Comparison of ENCODE assay signal across 1 cellular context in genomic region chr1:59346429-59346828, GRCh38.
TF ChIP-seq lines count a peak whose summit lies in the region.

No MANE protein-coding gene starts in this region.

TF ChIP-seq in HepG2, 621 proteins besides CTCF, POLR2A, EP300 and RAD21 (continued from another document and continues in another):
- TF ChIP-seq CHCHD3 (CRISPR knock-in tag; IDR thresholded peaks at IDR 0.05): no peak
- no peak for TF ChIP-seq GTF3A (CRISPR knock-in tag; conservative IDR thresholded peaks at IDR 0.05)
- no peak for TF ChIP-seq KDM5B (CRISPR knock-in tag; IDR thresholded peaks at IDR 0.05; ENCODE audit: borderline replicate concordance)
- TF ChIP-seq ZNF292 (CRISPR knock-in tag; IDR thresholded peaks at IDR 0.05; ENCODE audit: borderline replicate concordance, low read depth): no peak
- TF ChIP-seq ZIK1 (CRISPR knock-in tag; IDR thresholded peaks at IDR 0.05; ENCODE audit: borderline replicate concordance, low read depth): no peak
- no peak for TF ChIP-seq ZC3H4 (CRISPR knock-in tag; IDR thresholded peaks at IDR 0.05; ENCODE audit: borderline replicate concordance)
- TF ChIP-seq SRSF9 (IDR thresholded peaks at IDR 0.05; ENCODE audit: borderline replicate concordance, insufficient read depth, low read depth, low read length, poor library complexity, severe bottlenecking): no peak
- no peak for TF ChIP-seq HNRNPK (IDR thresholded peaks at IDR 0.05; ENCODE audit: low read depth, low read length, poor library complexity, severe bottlenecking)
- no peak for TF ChIP-seq ZNF512 (CRISPR knock-in tag; IDR thresholded peaks at IDR 0.05)
- no peak for TF ChIP-seq ZNF720 (CRISPR knock-in tag; IDR thresholded peaks at IDR 0.05)
- no peak for TF ChIP-seq ZBTB33 (CRISPR knock-in tag; IDR thresholded peaks at IDR 0.05)
- no peak for TF ChIP-seq CENPX (CRISPR knock-in tag; IDR thresholded peaks at IDR 0.05)
- TF ChIP-seq ZNF549 (CRISPR knock-in tag; IDR thresholded peaks at IDR 0.05): no peak
- no peak for TF ChIP-seq PHF21A (CRISPR knock-in tag; IDR thresholded peaks at IDR 0.05)
- TF ChIP-seq ZNF704 (CRISPR knock-in tag; IDR thresholded peaks at IDR 0.05; ENCODE audit: borderline replicate concordance): no peak
- no peak for TF ChIP-seq ZNF792 (CRISPR knock-in tag; IDR thresholded peaks at IDR 0.05)
- no peak for TF ChIP-seq ATF1 (CRISPR knock-in tag; IDR thresholded peaks at IDR 0.05)
- no peak for TF ChIP-seq ZNF121 (CRISPR knock-in tag; IDR thresholded peaks at IDR 0.05)
- TF ChIP-seq CCDC6 (CRISPR knock-in tag; IDR thresholded peaks at IDR 0.05): no peak
- TF ChIP-seq KAT7 (CRISPR knock-in tag; IDR thresholded peaks at IDR 0.05; ENCODE audit: borderline replicate concordance): no peak
- peak; percentile 65 for TF ChIP-seq RARA (CRISPR knock-in tag; IDR thresholded peaks at IDR 0.05)
- no peak for TF ChIP-seq PHF5A (CRISPR knock-in tag; IDR thresholded peaks at IDR 0.05; ENCODE audit: low read depth, unreplicated experiment)
- no peak for TF ChIP-seq DRAP1 (CRISPR knock-in tag; IDR thresholded peaks at IDR 0.05)
- TF ChIP-seq ZNF350 (CRISPR knock-in tag; IDR thresholded peaks at IDR 0.05; ENCODE audit: borderline replicate concordance, low read depth): no peak
- no peak for TF ChIP-seq MYPOP (CRISPR knock-in tag; IDR thresholded peaks at IDR 0.05)
- no peak for TF ChIP-seq MBNL3 (CRISPR knock-in tag; conservative IDR thresholded peaks at IDR 0.05)
- no peak for TF ChIP-seq ZNF33A (CRISPR knock-in tag; IDR thresholded peaks at IDR 0.05; ENCODE audit: borderline replicate concordance)
- TF ChIP-seq KLF12 (CRISPR knock-in tag; IDR thresholded peaks at IDR 0.05; ENCODE audit: borderline replicate concordance): no peak
- TF ChIP-seq HINFP (CRISPR knock-in tag; IDR thresholded peaks at IDR 0.05; ENCODE audit: low read depth): no peak
- peak; percentile 90 for TF ChIP-seq FOXA3 (CRISPR knock-in tag; IDR thresholded peaks at IDR 0.05)
- TF ChIP-seq ZNF766 (CRISPR knock-in tag; IDR thresholded peaks at IDR 0.05; ENCODE audit: borderline replicate concordance): no peak
- no peak for TF ChIP-seq ZNF496 (CRISPR knock-in tag; IDR thresholded peaks at IDR 0.05; ENCODE audit: insufficient replicate concordance)
- no peak for TF ChIP-seq PAX8 (CRISPR knock-in tag; IDR thresholded peaks at IDR 0.05; ENCODE audit: borderline replicate concordance)
- no peak for TF ChIP-seq ZNF143 (CRISPR knock-in tag; IDR thresholded peaks at IDR 0.05)
- TF ChIP-seq E2F1 (CRISPR knock-in tag; IDR thresholded peaks at IDR 0.05): no peak
- no peak for TF ChIP-seq MED8 (CRISPR knock-in tag; IDR thresholded peaks at IDR 0.05; ENCODE audit: insufficient replicate concordance)
- no peak for TF ChIP-seq ATF2 (CRISPR knock-in tag; IDR thresholded peaks at IDR 0.05)
- TF ChIP-seq SRSF4 (IDR thresholded peaks at IDR 0.05; ENCODE audit: low read depth, low read length, poor library complexity, severe bottlenecking): no peak
- no peak for TF ChIP-seq DR1 (CRISPR knock-in tag; IDR thresholded peaks at IDR 0.05)
- no peak for TF ChIP-seq HIC2 (CRISPR knock-in tag; IDR thresholded peaks at IDR 0.05; ENCODE audit: low read depth)
- TF ChIP-seq SMARCC2 (IDR thresholded peaks at IDR 0.05): no peak
- no peak for TF ChIP-seq TAF1 (CRISPR knock-in tag; IDR thresholded peaks at IDR 0.05)
- no peak for TF ChIP-seq TSC22D2 (CRISPR knock-in tag; IDR thresholded peaks at IDR 0.05; ENCODE audit: borderline replicate concordance)
- TF ChIP-seq ZNF672 (CRISPR knock-in tag; IDR thresholded peaks at IDR 0.05): no peak
- TF ChIP-seq HNRNPLL (IDR thresholded peaks at IDR 0.05; ENCODE audit: low read depth, low read length, poor library complexity, severe bottlenecking): no peak
- TF ChIP-seq MIXL1 (CRISPR knock-in tag; IDR thresholded peaks at IDR 0.05): no peak; the same call in 1 of the 2 replicates
- TF ChIP-seq ZNF781 (CRISPR knock-in tag; IDR thresholded peaks at IDR 0.05; ENCODE audit: borderline replicate concordance, not compliant biosample characterization): no peak
- TF ChIP-seq HOMEZ (CRISPR knock-in tag; IDR thresholded peaks at IDR 0.05; ENCODE audit: low read depth): peak; percentile 30; the same call in 1 of the 2 replicates
- TF ChIP-seq MTA1 (CRISPR knock-in tag; IDR thresholded peaks at IDR 0.05; ENCODE audit: borderline replicate concordance): no peak
